20 cellular contexts compared by ENCODE assay signal in the genomic region with DNA sequence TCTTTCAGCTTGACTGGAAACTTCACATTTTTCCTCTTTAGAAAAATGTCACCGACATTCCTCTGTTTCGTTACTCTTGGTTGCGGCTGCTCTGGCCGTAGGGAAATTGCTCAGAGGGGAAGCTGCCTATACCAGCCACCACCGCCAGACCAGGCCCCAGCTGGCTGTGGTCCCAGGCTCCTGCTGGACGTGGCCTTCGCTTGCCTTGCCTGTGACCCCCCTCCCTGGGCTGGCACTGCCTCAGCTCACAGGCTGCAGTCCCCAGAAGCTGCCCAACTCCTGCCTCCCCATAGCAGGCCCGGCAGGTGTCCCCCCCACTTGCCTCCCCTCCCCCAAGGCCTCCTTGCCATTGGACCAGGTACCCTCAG.
DNase-seq lines count a peak whose midpoint lies in the region; ATAC-seq and TF ChIP-seq lines count a peak whose summit lies in the region.
"Had no signal": no experiment of that assay in that cellular context is flagged by ENCODE, and none has a peak within 500 bp of the region (broad histone marks: within the 10 kb centered on the region; RNA-seq: fewer than 3 reads in every experiment).

No MANE protein-coding gene starts in this region.

- no peaks in the 10 kb centered on the region for H3K36me3 Mint-ChIP-seq in brain
- no peaks in the 10 kb centered on the region for H3K36me3 Mint-ChIP-seq in stimulated activated memory B cell treated with anti-CD40 and anti-IgM and Interleukin-4, amounts not matched to agents 10 μg/mL and 1 μg/mL and 100 μg/mL, for 72 hours
- H3K36me3 Mint-ChIP-seq: type B pancreatic cell had no signal

- peak overlapping the region in 3 of 5 experiments; percentile 76 to 84 (median 83) for H3K27ac Mint-ChIP-seq in brain
- no peak overlapping the region for H3K27ac Mint-ChIP-seq in stimulated activated memory B cell treated with anti-CD40 and anti-IgM and Interleukin-4, amounts not matched to agents 10 μg/mL and 1 μg/mL and 100 μg/mL, for 72 hours
- H3K27ac Mint-ChIP-seq: B cell had no signal

- H3K36me3 ChIP-seq in spleen: no peaks in the 10 kb centered on the region
- H3K36me3 ChIP-seq: breast epithelium, sigmoid colon had no signal

- no peak overlapping the region for H3K4me3 Mint-ChIP-seq in brain
- no peak overlapping the region for H3K4me3 Mint-ChIP-seq in stimulated activated memory B cell treated with anti-CD40 and anti-IgM and Interleukin-4, amounts not matched to agents 10 μg/mL and 1 μg/mL and 100 μg/mL, for 72 hours
- H3K4me3 Mint-ChIP-seq: B cell, type B pancreatic cell had no signal

- intact Hi-C loops in spleen (cut with DNase I; ENCODE audit: low total_unique reads): no loop called here

- WGBS in spleen, 5 donors: 36 to 79% (median 56%) methylated on average over 8 of the region's 8 CpGs

- H3K4me1 Mint-ChIP-seq in brain: peaks cover 6% of the 10 kb centered on the region
- H3K4me1 Mint-ChIP-seq in stimulated activated memory B cell treated with anti-CD40 and anti-IgM and Interleukin-4, amounts not matched to agents 10 μg/mL and 1 μg/mL and 100 μg/mL, for 72 hours: no peaks in the 10 kb centered on the region
- H3K4me1 Mint-ChIP-seq: B cell had no signal

- no peak for TF ChIP-seq POLR2A in spleen (IDR thresholded peaks at IDR 0.05)

- H3K4me3 ChIP-seq in spleen: no peak overlapping the region
- H3K4me3 ChIP-seq: breast epithelium, dorsolateral prefrontal cortex, sigmoid colon had no signal

- peak; percentile 75 for DNase-seq in RPMI7951 (ENCODE audit: low read depth)
- peak; percentile 34 for DNase-seq in left kidney (ENCODE audit: low read depth, low spot score)
- peak; percentile 51 for DNase-seq in spleen
- DNase-seq in amniotic stem cell (lab: John Stamatoyannopoulos, UW): no peak
- DNase-seq in T-helper 1 cell: no peak
- DNase-seq: activated CD4-positive, alpha-beta T cell treated with anti-CD3 and anti-CD28 coated beads, Interleukin-2, amount 50 U/mL, for 4 hours; activated naive CD4-positive, alpha-beta T cell; dorsolateral prefrontal cortex; left colon; NCI-H1105 treated with DMSO at 0.1 percent for 48 hours; NCI-H510A treated with DMSO at 0.1 percent for 48 hours; occipital lobe; sigmoid colon; stimulated activated naive CD4-positive, alpha-beta T cell treated with Interleukin-2 at 50 U/mL for 16 hours; SW 1271 had no signal

- H3K9me3 Mint-ChIP-seq in brain: peaks cover 0 to 20% (median 11%) of the 10 kb centered on the region in 5 experiments
- H3K9me3 Mint-ChIP-seq in stimulated activated memory B cell treated with anti-CD40 and anti-IgM and Interleukin-4, amounts not matched to agents 10 μg/mL and 1 μg/mL and 100 μg/mL, for 72 hours: peaks cover 3% of the 10 kb centered on the region
- H3K9me3 Mint-ChIP-seq: type B pancreatic cell had no signal

- H3K27me3 ChIP-seq in spleen (replicated peaks in 1 of 7): peaks cover 0 to 12% (median 0%) of the 10 kb centered on the region in 7 donors
- H3K27me3 ChIP-seq: breast epithelium, sigmoid colon had no signal

- TF ChIP-seq CTCF in brain (conservative IDR thresholded peaks at IDR 0.05) (no peak), spleen (IDR thresholded peaks at IDR 0.05 in 8 of 11, conservative IDR thresholded peaks at IDR 0.05 in 3 of 11) (no peak)

- no peak for ATAC-seq in stimulated activated memory B cell treated with anti-CD40 and anti-IgM and Interleukin-4, amounts not matched to agents 10 μg/mL and 1 μg/mL and 100 μg/mL, for 72 hours
- ATAC-seq: left colon had no signal

- no peak overlapping the region for H3K27ac ChIP-seq in spleen
- H3K27ac ChIP-seq: breast epithelium, dorsolateral prefrontal cortex, sigmoid colon had no signal

- H3K9me3 ChIP-seq in spleen: peaks cover 0 to 6% (median 0%) of the 10 kb centered on the region in 8 donors
- H3K9me3 ChIP-seq: sigmoid colon had no signal

- H3K27me3 Mint-ChIP-seq in brain: peaks cover 10% of the 10 kb centered on the region
- peaks cover 17% of the 10 kb centered on the region for H3K27me3 Mint-ChIP-seq in stimulated activated memory B cell treated with anti-CD40 and anti-IgM and Interleukin-4, amounts not matched to agents 10 μg/mL and 1 μg/mL and 100 μg/mL, for 72 hours
- H3K27me3 Mint-ChIP-seq: B cell had no signal

- H3K4me1 ChIP-seq in spleen: no peaks in the 10 kb centered on the region
- H3K4me1 ChIP-seq: breast epithelium, sigmoid colon had no signal

Comparison
In these comparisons a context has a peak if more than half of its experiments do, and no peak if none do; other contexts are left out.
1. DNase-seq: peak in RPMI7951 (single experiment), left kidney (single experiment) and spleen (single experiment); none in amniotic stem cell (single experiment) and T-helper 1 cell (0 of 5).